ENCODE assay signal across 9 cellular contexts in genomic region chr11:14577835-14578529, GRCh38. TPM values are rescaled to one million over a fixed set of nuclear protein-coding genes. Genes with fewer than 3 reads are reported as not detected.
DNase-seq lines count a peak whose midpoint lies in the region; ATAC-seq and TF ChIP-seq lines count a peak whose summit lies in the region.
"Had no signal": no experiment of that assay in that cellular context is flagged by ENCODE, and none has a peak within 500 bp of the region (broad histone marks: within the 10 kb centered on the region; RNA-seq: fewer than 3 reads in every experiment).

No MANE protein-coding gene starts in this region.

- H3K27ac Mint-ChIP-seq in immature natural killer cell: peak overlapping the region; percentile 88 to 99 (median 97)

- H3K4me1 ChIP-seq in DND-41 (ENCODE audit: insufficient read depth, low read length): peaks cover 33% of the 10 kb centered on the region

- peaks cover 7 to 10% (median 8%) of the 10 kb centered on the region in 3 donors for H3K27me3 Mint-ChIP-seq in immature natural killer cell (ENCODE audit: low read depth in 3 of 3)

- no peak for DNase-seq in DND-41
- peak; percentile 27 for DNase-seq in NAMALWA (ENCODE audit: low spot score)
- peak; percentile 38 to 57 (median 54) for DNase-seq in immature natural killer cell
- no peak for DNase-seq in HUDEP-2 (lab: John Stamatoyannopoulos, UW; ENCODE audit: unreplicated experiment in 76 of 76)
- no peak for DNase-seq in UCSD-AML1 (lab: John Stamatoyannopoulos, UW; ENCODE audit: unreplicated experiment)
- DNase-seq in cerebellar nuclear complex (lab: John Stamatoyannopoulos, UW): no peak
- DNase-seq in HK-2 (ENCODE audit: unreplicated experiment): no peak
- DNase-seq: NCI-H187 treated with DMSO at 0.1 percent for 48 hours had no signal

- H3K27me3 ChIP-seq in DND-41 (ENCODE audit: insufficient read depth, low read length, poor library complexity): no peaks in the 10 kb centered on the region

- peaks cover 13 to 23% (median 17%) of the 10 kb centered on the region in 3 donors for H3K36me3 Mint-ChIP-seq in immature natural killer cell

- peak overlapping the region; percentile 49; the same call in 1 of the 2 replicates for H3K9ac ChIP-seq in DND-41 (ENCODE audit: low read depth, low read length)

- peak overlapping the region; percentile 13 to 63 (median 49) for H3K4me3 Mint-ChIP-seq in immature natural killer cell

- no peaks in the 10 kb centered on the region for H4K20me1 ChIP-seq in DND-41 (ENCODE audit: insufficient read depth, low read length)

- H3K9me3 ChIP-seq in DND-41 (ENCODE audit: insufficient read depth, low read length, severe bottlenecking): no peaks in the 10 kb centered on the region

- peak overlapping the region; percentile 65; the same call in 1 of the 2 replicates for H2AFZ ChIP-seq in DND-41 (ENCODE audit: low read depth, low read length)

- H3K9me3 Mint-ChIP-seq in immature natural killer cell: peaks cover 0 to 27% (median 12%) of the 10 kb centered on the region in 6 donors

- H3K79me2 ChIP-seq in DND-41 (ENCODE audit: insufficient read depth, low read length): no peaks in the 10 kb centered on the region

- peak overlapping the region; percentile 98 for H3K27ac ChIP-seq in DND-41 (ENCODE audit: low read length)

- ATAC-seq in DND-41 (ENCODE audit: insufficient read depth, low read depth): no peak
- ATAC-seq in GM21528 (IDR thresholded peaks at IDR 0.05; ENCODE audit: low FRiP score, unreplicated experiment): peak; percentile 21

- H3K36me3 ChIP-seq in DND-41 (ENCODE audit: insufficient read depth, low read length): no peaks in the 10 kb centered on the region

- peak overlapping the region; percentile 49 for H3K4me2 ChIP-seq in DND-41 (ENCODE audit: insufficient read depth, low read length)

- peaks cover 45 to 46% of the 10 kb centered on the region in 2 donors for H3K4me1 Mint-ChIP-seq in immature natural killer cell

- TF ChIP-seq CTCF in DND-41 (IDR thresholded peaks at IDR 0.05; ENCODE audit: borderline replicate concordance, extremely low read depth, low read length, poor library complexity, severe bottlenecking): no peak

- peak overlapping the region in 1 of 2 experiments; percentile 11; a peak in 1 of 4 replicates for H3K4me3 ChIP-seq in DND-41 (ENCODE audit: low read depth in 1 of 2, low read length in 2 of 2)

RNA-seq across cellular contexts. Expression of gene PSMA1, which starts 57.8 kb away (rescaled TPM):
- polyA plus RNA-seq in immature natural killer cell: 100 to 1,000 TPM; 181 to 440 (median 187) TPM

Comparison
In these comparisons a context has a peak if more than half of its experiments do, and no peak if none do; other contexts are left out.
1. DNase-seq: peak in NAMALWA (single experiment) and immature natural killer cell (3 of 3); none in DND-41 (single experiment), HUDEP-2 (0 of 76), UCSD-AML1 (single experiment), cerebellar nuclear complex (0 of 2) and HK-2 (single experiment).